ENCODE assay signal across 1 cellular context in genomic region chr3:160707187-160707789, GRCh38.
TF ChIP-seq lines count a peak whose summit lies in the region.

No MANE protein-coding gene starts in this region.

TF ChIP-seq in WTC11, 78 proteins besides CTCF, POLR2A, EP300 and RAD21 (continued from another document):
- TF ChIP-seq, protein P1, sequence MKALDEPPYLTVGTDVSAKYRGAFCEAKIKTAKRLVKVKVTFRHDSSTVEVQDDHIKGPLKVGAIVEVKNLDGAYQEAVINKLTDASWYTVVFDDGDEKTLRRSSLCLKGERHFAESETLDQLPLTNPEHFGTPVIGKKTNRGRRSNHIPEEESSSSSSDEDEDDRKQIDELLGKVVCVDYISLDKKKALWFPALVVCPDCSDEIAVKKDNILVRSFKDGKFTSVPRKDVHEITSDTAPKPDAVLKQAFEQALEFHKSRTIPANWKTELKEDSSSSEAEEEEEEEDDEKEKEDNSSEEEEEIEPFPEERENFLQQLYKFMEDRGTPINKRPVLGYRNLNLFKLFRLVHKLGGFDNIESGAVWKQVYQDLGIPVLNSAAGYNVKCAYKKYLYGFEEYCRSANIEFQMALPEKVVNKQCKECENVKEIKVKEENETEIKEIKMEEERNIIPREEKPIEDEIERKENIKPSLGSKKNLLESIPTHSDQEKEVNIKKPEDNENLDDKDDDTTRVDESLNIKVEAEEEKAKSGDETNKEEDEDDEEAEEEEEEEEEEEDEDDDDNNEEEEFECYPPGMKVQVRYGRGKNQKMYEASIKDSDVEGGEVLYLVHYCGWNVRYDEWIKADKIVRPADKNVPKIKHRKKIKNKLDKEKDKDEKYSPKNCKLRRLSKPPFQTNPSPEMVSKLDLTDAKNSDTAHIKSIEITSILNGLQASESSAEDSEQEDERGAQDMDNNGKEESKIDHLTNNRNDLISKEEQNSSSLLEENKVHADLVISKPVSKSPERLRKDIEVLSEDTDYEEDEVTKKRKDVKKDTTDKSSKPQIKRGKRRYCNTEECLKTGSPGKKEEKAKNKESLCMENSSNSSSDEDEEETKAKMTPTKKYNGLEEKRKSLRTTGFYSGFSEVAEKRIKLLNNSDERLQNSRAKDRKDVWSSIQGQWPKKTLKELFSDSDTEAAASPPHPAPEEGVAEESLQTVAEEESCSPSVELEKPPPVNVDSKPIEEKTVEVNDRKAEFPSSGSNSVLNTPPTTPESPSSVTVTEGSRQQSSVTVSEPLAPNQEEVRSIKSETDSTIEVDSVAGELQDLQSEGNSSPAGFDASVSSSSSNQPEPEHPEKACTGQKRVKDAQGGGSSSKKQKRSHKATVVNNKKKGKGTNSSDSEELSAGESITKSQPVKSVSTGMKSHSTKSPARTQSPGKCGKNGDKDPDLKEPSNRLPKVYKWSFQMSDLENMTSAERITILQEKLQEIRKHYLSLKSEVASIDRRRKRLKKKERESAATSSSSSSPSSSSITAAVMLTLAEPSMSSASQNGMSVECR (CRISPR knock-in tag; IDR thresholded peaks at IDR 0.05; ENCODE audit: borderline replicate concordance), result no peak
- TF ChIP-seq ZNF263 (CRISPR knock-in tag; IDR thresholded peaks at IDR 0.05; ENCODE audit: low read depth), result no peak
